In the genomic region with DNA sequence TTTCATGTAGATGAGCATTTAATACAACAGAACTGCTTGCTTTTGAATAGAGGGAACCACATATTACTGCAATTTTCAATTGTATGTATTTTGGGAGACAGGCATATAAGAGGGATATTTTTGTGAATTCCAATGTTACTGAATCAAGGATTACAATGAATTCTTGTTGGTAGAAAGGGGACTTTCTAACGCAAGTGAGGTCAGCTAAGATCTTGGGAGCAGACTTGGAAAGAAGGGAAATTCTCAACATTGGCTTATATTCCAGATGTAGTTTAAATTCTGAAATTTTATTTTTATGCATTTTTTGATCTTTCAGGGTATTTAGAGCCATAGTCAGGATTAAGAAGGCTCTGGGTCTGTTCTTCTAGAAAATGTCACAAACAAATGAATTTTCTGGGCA, we compare ENCODE assay signal across 33 cellular contexts. TPM values are rescaled to one million over a fixed set of nuclear protein-coding genes. Genes with fewer than 3 reads are reported as not detected.
A peak's percentile ranks its signal among the peaks of the same experiment; 100 is the strongest.
DNase-seq lines count a peak whose midpoint lies in the region; ATAC-seq, FAIRE-seq and TF ChIP-seq lines count a peak whose summit lies in the region.
"Had no signal": no experiment of that assay in that cellular context is flagged by ENCODE, and none has a peak within 500 bp of the region (broad histone marks: within the 10 kb centered on the region; RNA-seq: fewer than 3 reads in every experiment).

No MANE protein-coding gene starts in this region.

- ATAC-seq in HG03196 (IDR thresholded peaks at IDR 0.05; ENCODE audit: unreplicated experiment), result no peak
- ATAC-seq: activated CD4-positive, CD25-positive, alpha-beta regulatory T cell treated with anti-CD3 and anti-CD28 coated beads, Interleukin-2, amount 50 U/mL, for 24 hours; activated CD8-positive, alpha-beta T cell treated with anti-CD3 and anti-CD28 coated beads for 36 hours; K562; pancreas; sciatic nerve had no signal

- no peak overlapping the region for H3K4me3 ChIP-seq in AG04449 (ENCODE audit: low read depth, low read length)
- H3K4me3 ChIP-seq in GM23248, result no peak overlapping the region; the same call in 1 of the 2 replicates
- H3K4me3 ChIP-seq in astrocyte (ENCODE audit: insufficient read depth, low read depth, low read length), result peak overlapping the region; percentile 13
- no peak overlapping the region for H3K4me3 ChIP-seq in foreskin fibroblast (ENCODE audit: low read depth in 1 of 2, low read length in 2 of 2)
- H3K4me3 ChIP-seq in prostate gland, result no peak overlapping the region
- H3K4me3 ChIP-seq: K562, pancreas had no signal

- H3K79me2 ChIP-seq in GM23248 (ENCODE audit: insufficient read depth) (no peaks in the 10 kb centered on the region), astrocyte (ENCODE audit: insufficient read depth, low read length) (no peaks in the 10 kb centered on the region)

- peak; percentile 55 for FAIRE-seq in astrocyte (lab: Jason Lieb, UNC)
- FAIRE-seq: A204.1, D721Med, GM19239, K562, keratinocyte had no signal

- CTCF ChIA-PET in AG04449 (lab: Yijun Ruan, JAX), result interaction anchor here (1.1 kb wide), 1 partner anchor 156 kb away, joined by 3 read pairs; no protein-coding TSS in a partner anchor

- POLR2A ChIA-PET in AG04449 (lab: Yijun Ruan, JAX), result no interaction called here

- no peaks in the 10 kb centered on the region for H3K9me2 ChIP-seq in GM23248 (ENCODE audit: insufficient read depth)

- H3K4me1 ChIP-seq in GM23248 (ENCODE audit: insufficient read depth) (peaks cover 48% of the 10 kb centered on the region), astrocyte (ENCODE audit: insufficient read depth, low read length) (peaks cover 21% of the 10 kb centered on the region), prostate gland (replicated peaks) (no peaks in the 10 kb centered on the region)
- H3K4me1 ChIP-seq: pancreas had no signal

- intact Hi-C loops in prostate gland (cut with DNase I), result no loop called here

- H3F3A ChIP-seq in GM23248 (ENCODE audit: insufficient read depth), result peaks cover 37% of the 10 kb centered on the region

- H3K9ac ChIP-seq in GM23248 (no peak overlapping the region), astrocyte (ENCODE audit: low read length) (peak overlapping the region; percentile 37)

- in situ Hi-C loops in GM23248 (cut with MboI), result no loop called here

- TF ChIP-seq POLR2A in prostate gland (IDR thresholded peaks at IDR 0.05), result no peak

- WGBS in GM23248 (ENCODE audit: low coverage in 1 of 2, low lambda C conversion rate in 2 of 2, missing lambda C conversion rate in 2 of 2), 2 experiments, result 29 to 42% methylated on average over 1 of the region's 1 CpG
- 90% methylated on average over 1 of the region's 1 CpG for WGBS in prostate gland

- H3K27ac ChIP-seq in GM23248 (peak overlapping the region; percentile 80), astrocyte (ENCODE audit: low read depth, low read length) (peak overlapping the region; percentile 77), prostate gland (no peak overlapping the region)
- H3K27ac ChIP-seq: C4-2B, pancreas had no signal

- no peaks in the 10 kb centered on the region for H4K20me1 ChIP-seq in GM23248 (ENCODE audit: insufficient read depth)
- H4K20me1 ChIP-seq in astrocyte (ENCODE audit: insufficient read depth, low read length), result no peaks in the 10 kb centered on the region

- H3K27ac Mint-ChIP-seq in astrocyte (ENCODE audit: unreplicated experiment), result peak overlapping the region; percentile 20
- H3K27ac Mint-ChIP-seq: activated CD8-positive, alpha-beta T cell treated with anti-CD3 and anti-CD28 coated beads for 36 hours; brain had no signal

- H3K9me3 Mint-ChIP-seq in astrocyte (ENCODE audit: unreplicated experiment), result no peaks in the 10 kb centered on the region
- H3K9me3 Mint-ChIP-seq: activated CD8-positive, alpha-beta T cell treated with anti-CD3 and anti-CD28 coated beads for 36 hours; brain had no signal

- no peak overlapping the region for H2AFZ ChIP-seq in GM23248
- H2AFZ ChIP-seq in astrocyte (ENCODE audit: low read depth, low read length), result no peak overlapping the region

- TF ChIP-seq CTCF in AG04449 (IDR thresholded peaks at IDR 0.05; ENCODE audit: insufficient read depth, low read length, missing control alignments), result no peak
- TF ChIP-seq CTCF in astrocyte (IDR thresholded peaks at IDR 0.05; ENCODE audit: insufficient read depth, low read depth, low read length), result no peak
- no peak for TF ChIP-seq CTCF in foreskin fibroblast (IDR thresholded peaks at IDR 0.05; ENCODE audit: low read depth, low read length)
- no peak for TF ChIP-seq CTCF in prostate gland (IDR thresholded peaks at IDR 0.05)

- H3K4me1 Mint-ChIP-seq in astrocyte (ENCODE audit: low read depth, unreplicated experiment), result peaks cover 23% of the 10 kb centered on the region
- H3K4me1 Mint-ChIP-seq: brain had no signal

- peak; percentile 70 for DNase-seq in AG04449 (ENCODE audit: low read depth, low spot score)
- peak; percentile 62 for DNase-seq in GM23248
- DNase-seq in astrocyte (ENCODE audit: low read depth), result peak; percentile 74
- peak; percentile 65 to 81 for DNase-seq in foreskin fibroblast
- DNase-seq in NAMALWA (ENCODE audit: low spot score), result no peak
- DNase-seq in prostate gland (ENCODE audit: low spot score), result no peak
- no peak for DNase-seq in SW480 (ENCODE audit: low spot score)
- DNase-seq: activated CD8-positive, alpha-beta T cell treated with anti-CD3 and anti-CD28 coated beads for 36 hours; activated effector memory CD4-positive, alpha-beta T cell treated with Interleukin-2 at 50 U/mL for 16 hours; activated T-cell treated with anti-CD3 and anti-CD28 coated beads for 4 hours; effector CD4-positive, alpha-beta T cell; MM.1S; NCI-H1436; NCI-H446; nephron progenitor cell; pancreas; SHP77 treated with DMSO at 0.1 percent for 48 hours; SW 1271; trophoblast cell had no signal

- H3K9me3 ChIP-seq in GM23248 (ENCODE audit: low read depth) (no peaks in the 10 kb centered on the region), astrocyte (ENCODE audit: insufficient read depth, low read depth, low read length) (no peaks in the 10 kb centered on the region), prostate gland (no peaks in the 10 kb centered on the region)
- H3K9me3 ChIP-seq: pancreas had no signal

- H3K4me3 Mint-ChIP-seq in astrocyte (ENCODE audit: unreplicated experiment), result no peak overlapping the region
- H3K4me3 Mint-ChIP-seq: activated CD8-positive, alpha-beta T cell treated with anti-CD3 and anti-CD28 coated beads for 36 hours; brain; nephron progenitor cell had no signal

- H3K27me3 ChIP-seq in GM23248 (replicated peaks; ENCODE audit: insufficient read depth) (no peaks in the 10 kb centered on the region), astrocyte (ENCODE audit: insufficient read depth, low read length) (no peaks in the 10 kb centered on the region), prostate gland (replicated peaks; ENCODE audit: insufficient read depth) (no peaks in the 10 kb centered on the region)
- H3K27me3 ChIP-seq: pancreas had no signal

- no peaks in the 10 kb centered on the region for H3K27me3 Mint-ChIP-seq in astrocyte (ENCODE audit: low read depth, unreplicated experiment)

- peak overlapping the region; percentile 25 for H3K4me2 ChIP-seq in GM23248 (ENCODE audit: unreplicated experiment)
- peak overlapping the region; percentile 41 for H3K4me2 ChIP-seq in astrocyte (ENCODE audit: low read length)

- no peaks in the 10 kb centered on the region for H3K36me3 ChIP-seq in GM23248 (ENCODE audit: low read depth)
- H3K36me3 ChIP-seq in astrocyte (ENCODE audit: insufficient read depth, low read length), result no peaks in the 10 kb centered on the region
- no peaks in the 10 kb centered on the region for H3K36me3 ChIP-seq in prostate gland
- H3K36me3 ChIP-seq: pancreas had no signal

- H3K36me3 Mint-ChIP-seq in astrocyte (ENCODE audit: low read depth, unreplicated experiment), result no peaks in the 10 kb centered on the region
- H3K36me3 Mint-ChIP-seq: brain had no signal

RNA-seq across cellular contexts. Expression of gene CTAGE9, which starts 43.3 kb away (rescaled TPM):
- not detected in 2 replicates for total RNA-seq in GM23248 (2014; rRNA removed; shearing (Covaris generic))
- not detected in 2 replicates for polyA plus RNA-seq in GM23248 (2016; fragmentation: Nextera tagmentation; extraction: Ambion mirVana)
- total RNA-seq in astrocyte, result not detected in 2 replicates
- not detected for total RNA-seq in prostate gland
- total RNA-seq: activated CD8-positive, alpha-beta T cell treated with anti-CD3 and anti-CD28 coated beads for 36 hours; epithelial cell of proximal tubule; glomerular endothelial cell; K562; lower leg skin; mononuclear cell; pancreas; sciatic nerve had no signal
- polyA plus RNA-seq: K562, keratinocyte, pancreas had no signal

RNA-seq across cellular contexts. Expression of gene OR2A4, which starts 52.9 kb away (rescaled TPM):
- not detected in 2 replicates for total RNA-seq in GM23248 (2014; rRNA removed; shearing (Covaris generic))
- polyA plus RNA-seq in GM23248 (2016; fragmentation: Nextera tagmentation; extraction: Ambion mirVana), result not detected in 2 replicates
- total RNA-seq in astrocyte (not detected in 2 replicates), prostate gland (not detected)
- total RNA-seq: activated CD8-positive, alpha-beta T cell treated with anti-CD3 and anti-CD28 coated beads for 36 hours; epithelial cell of proximal tubule; glomerular endothelial cell; K562; pancreas; sciatic nerve had no signal
- polyA plus RNA-seq: keratinocyte had no signal

RNA-seq across cellular contexts. Expression of gene ENPP1, which starts 53.7 kb away (rescaled TPM):
- 53.7 and 60.4 TPM in 2 replicates for total RNA-seq in GM23248 (2014; rRNA removed; shearing (Covaris generic))
- polyA plus RNA-seq in GM23248 (2016; fragmentation: Nextera tagmentation; extraction: Ambion mirVana), result 34.2 and 36.3 TPM in 2 replicates
- 7.1 and 8.9 TPM in 2 replicates for total RNA-seq in astrocyte
- 10 to 100 TPM; 17.8 to 18.9 TPM for total RNA-seq in prostate gland

Comparison
In these comparisons a context has a peak if more than half of its experiments do, and no peak if none do; other contexts are left out.
1. DNase-seq: peak in AG04449 (single experiment), GM23248 (single experiment), astrocyte (single experiment) and foreskin fibroblast (2 of 2); none in NAMALWA (single experiment), prostate gland (single experiment) and SW480 (single experiment).
2. H3K27ac ChIP-seq: peak in GM23248 (single experiment) and astrocyte (single experiment); none in prostate gland (0 of 2).